In the genomic region with DNA sequence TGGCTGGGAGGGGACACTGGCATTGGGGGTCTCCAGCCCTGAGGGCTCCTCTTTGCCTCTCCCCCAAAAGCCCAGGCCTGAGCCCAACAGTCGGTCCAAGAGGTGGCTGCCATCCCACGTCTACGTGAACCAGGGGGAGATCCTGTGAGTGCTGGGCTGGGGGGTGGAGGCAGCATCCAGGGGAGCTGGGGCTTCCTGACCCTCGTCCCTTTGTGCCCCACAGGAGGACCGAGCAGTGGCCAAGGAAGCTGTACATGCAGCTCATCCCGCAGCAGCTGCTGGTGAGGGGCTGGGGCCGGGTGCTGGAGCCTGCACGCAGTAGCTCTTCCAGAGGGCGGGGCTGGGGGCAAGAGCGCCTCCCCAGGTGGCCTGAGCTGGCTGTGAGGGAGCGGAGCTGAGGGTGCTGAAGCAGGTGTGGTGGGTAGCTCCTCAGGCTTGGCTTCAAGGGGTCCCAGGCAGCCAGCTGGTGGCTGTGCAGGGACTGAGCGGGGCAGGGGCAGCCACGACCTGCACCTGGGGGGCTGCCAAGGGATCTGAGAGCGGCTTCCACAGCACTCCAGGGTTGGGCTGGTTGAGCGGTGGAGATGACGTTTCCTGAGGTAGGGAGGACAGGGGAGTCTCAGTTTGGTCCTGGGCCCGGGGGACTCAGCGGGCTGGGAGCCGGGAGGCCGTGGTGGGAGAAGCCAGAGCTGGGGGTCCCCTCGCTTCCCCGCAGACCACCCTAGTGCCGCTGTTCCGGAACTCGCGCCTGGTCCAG, we compare ENCODE assay signal across 15 cellular contexts. TPM values are rescaled to one million over a fixed set of nuclear protein-coding genes. Genes with fewer than 3 reads are reported as not detected.
A peak's percentile ranks its signal among the peaks of the same experiment; 100 is the strongest.
DNase-seq lines count a peak whose midpoint lies in the region; ATAC-seq and TF ChIP-seq lines count a peak whose summit lies in the region.
"Had no signal": no experiment of that assay in that cellular context is flagged by ENCODE, and none has a peak within 500 bp of the region (broad histone marks: within the 10 kb centered on the region; RNA-seq: fewer than 3 reads in every experiment).

No MANE protein-coding gene starts in this region.

- no peaks in the 10 kb centered on the region for H3K27me3 ChIP-seq in DND-41 (ENCODE audit: insufficient read depth, low read length, poor library complexity)
- no peaks in the 10 kb centered on the region for H3K27me3 ChIP-seq in HUES64 (ENCODE audit: insufficient read depth, low read length)
- no peaks in the 10 kb centered on the region for H3K27me3 ChIP-seq in ovary
- H3K27me3 ChIP-seq: stomach had no signal

- H3K4me3 ChIP-seq in DND-41 (ENCODE audit: low read depth in 1 of 2, low read length in 2 of 2) (no peak overlapping the region), HUES64 (ENCODE audit: low read length) (no peak overlapping the region), ovary (no peak overlapping the region)
- H3K4me3 ChIP-seq: stomach had no signal

- H3K27me3 Mint-ChIP-seq in chondrocyte (ENCODE audit: low read depth) = no peaks in the 10 kb centered on the region
- H3K27me3 Mint-ChIP-seq in activated CD4-positive, alpha-beta T cell treated with anti-CD3 and anti-CD28 coated beads, Interleukin-2, amount 10 ng/mL, durations not matched to agents 24 days and 14 days = no peaks in the 10 kb centered on the region
- H3K27me3 Mint-ChIP-seq: activated CD4-positive, alpha-beta memory T cell treated with anti-CD3 and anti-CD28 coated beads for 36 hours had no signal

- DNase-seq in DND-41 (no peak), chondrocyte (ENCODE audit: low spot score) (no peak), ovary (peak in 3 of 5 donors; percentile 28 to 55 (median 43)), NCI-H748 treated with DMSO at 0.1 percent for 48 hours (lab: John Stamatoyannopoulos, UW) (no peak)
- no peak for DNase-seq in activated CD4-positive, alpha-beta T cell treated with anti-CD3 and anti-CD28 coated beads, Interleukin-2, amount 10 ng/mL, durations not matched to agents 24 days and 14 days
- DNase-seq: activated CD4-positive, alpha-beta memory T cell treated with anti-CD3 and anti-CD28 coated beads for 36 hours; cerebellar nuclear complex; Kasumi-1; NCI-H187; NK-92 treated with Interleukin-12 subunit alpha and Interleukin-12 subunit beta, amount 100 ng/mL, for 24 hours; stomach had no signal

- no peak for TF ChIP-seq CTCF in DND-41 (IDR thresholded peaks at IDR 0.05; ENCODE audit: borderline replicate concordance, extremely low read depth, low read length, poor library complexity, severe bottlenecking)
- TF ChIP-seq CTCF in chondrocyte (IDR thresholded peaks at IDR 0.05) = no peak
- no peak for TF ChIP-seq CTCF in ovary (IDR thresholded peaks at IDR 0.05)

- H3K4me1 Mint-ChIP-seq in chondrocyte (ENCODE audit: low read depth) = peaks cover 18% of the 10 kb centered on the region
- H3K4me1 Mint-ChIP-seq in activated CD4-positive, alpha-beta T cell treated with anti-CD3 and anti-CD28 coated beads, Interleukin-2, amount 10 ng/mL, durations not matched to agents 24 days and 14 days = peaks cover 4% of the 10 kb centered on the region

- no peak for TF ChIP-seq EP300 in ovary (IDR thresholded peaks at IDR 0.05)

- H3K27ac Mint-ChIP-seq in chondrocyte (ENCODE audit: unreplicated experiment) = peak overlapping the region; percentile 63
- H3K27ac Mint-ChIP-seq in activated CD4-positive, alpha-beta T cell treated with anti-CD3 and anti-CD28 coated beads, Interleukin-2, amount 10 ng/mL, durations not matched to agents 24 days and 14 days = no peak overlapping the region
- H3K27ac Mint-ChIP-seq: activated CD4-positive, alpha-beta memory T cell treated with anti-CD3 and anti-CD28 coated beads for 36 hours had no signal

- peaks cover 9% of the 10 kb centered on the region for H3K36me3 Mint-ChIP-seq in chondrocyte (ENCODE audit: low read depth)
- peaks cover 18% of the 10 kb centered on the region for H3K36me3 Mint-ChIP-seq in activated CD4-positive, alpha-beta T cell treated with anti-CD3 and anti-CD28 coated beads, Interleukin-2, amount 10 ng/mL, durations not matched to agents 24 days and 14 days (ENCODE audit: low read depth)

- no peak for TF ChIP-seq POLR2A in ovary (IDR thresholded peaks at IDR 0.05)

- peaks cover 82% of the 10 kb centered on the region for H4K20me1 ChIP-seq in DND-41 (ENCODE audit: insufficient read depth, low read length)

- H3K4me1 ChIP-seq in DND-41 (ENCODE audit: insufficient read depth, low read length) (peaks cover 13% of the 10 kb centered on the region), HUES64 (ENCODE audit: insufficient read depth, low read length) (peaks cover 4% of the 10 kb centered on the region; the same call in 1 of the 2 replicates), ovary (ENCODE audit: insufficient read depth) (peaks cover 7% of the 10 kb centered on the region)

- no peak overlapping the region for H3K4me2 ChIP-seq in DND-41 (ENCODE audit: insufficient read depth, low read length)

- no peaks in the 10 kb centered on the region for H3K9me3 Mint-ChIP-seq in chondrocyte (ENCODE audit: low read depth)
- no peaks in the 10 kb centered on the region for H3K9me3 Mint-ChIP-seq in activated CD4-positive, alpha-beta T cell treated with anti-CD3 and anti-CD28 coated beads, Interleukin-2, amount 10 ng/mL, durations not matched to agents 24 days and 14 days
- H3K9me3 Mint-ChIP-seq: activated CD4-positive, alpha-beta memory T cell treated with anti-CD3 and anti-CD28 coated beads for 36 hours had no signal

- WGBS in HUES64 = 94% methylated on average over 26 of the region's 26 CpGs
- WGBS in ovary, 3 donors = 76 to 84% (median 78%) methylated on average over 26 of the region's 26 CpGs

- H3K27ac ChIP-seq in DND-41 (ENCODE audit: low read length) = no peak overlapping the region
- peak overlapping the region; percentile 30; the same call in 1 of the 2 replicates for H3K27ac ChIP-seq in HUES64 (ENCODE audit: low read depth, low read length)
- no peak overlapping the region for H3K27ac ChIP-seq in ovary
- H3K27ac ChIP-seq: C4-2B had no signal

- no peaks in the 10 kb centered on the region for H3K9me3 ChIP-seq in DND-41 (ENCODE audit: insufficient read depth, low read length, severe bottlenecking)
- H3K9me3 ChIP-seq in HUES64 (ENCODE audit: insufficient read depth, low read depth, low read length) = no peaks in the 10 kb centered on the region
- no peaks in the 10 kb centered on the region for H3K9me3 ChIP-seq in ovary
- H3K9me3 ChIP-seq: stomach had no signal

- H3K4me3 Mint-ChIP-seq in chondrocyte (ENCODE audit: unreplicated experiment) = no peak overlapping the region
- H3K4me3 Mint-ChIP-seq in activated CD4-positive, alpha-beta T cell treated with anti-CD3 and anti-CD28 coated beads, Interleukin-2, amount 10 ng/mL, durations not matched to agents 24 days and 14 days = no peak overlapping the region
- H3K4me3 Mint-ChIP-seq: activated CD4-positive, alpha-beta memory T cell treated with anti-CD3 and anti-CD28 coated beads for 36 hours had no signal

- peaks cover 43% of the 10 kb centered on the region for H3K79me2 ChIP-seq in DND-41 (ENCODE audit: insufficient read depth, low read length)

- no peak overlapping the region for H2AFZ ChIP-seq in DND-41 (ENCODE audit: low read depth, low read length)

- H3K36me3 ChIP-seq in DND-41 (ENCODE audit: insufficient read depth, low read length) (peaks cover 85% of the 10 kb centered on the region), HUES64 (ENCODE audit: insufficient read depth, low read length) (peaks cover 76% of the 10 kb centered on the region), ovary (no peaks in the 10 kb centered on the region)

- ATAC-seq in DND-41 (ENCODE audit: insufficient read depth, low read depth) (peak; percentile 8; the same call in 1 of the 3 replicates), HG03135 (IDR thresholded peaks at IDR 0.05; ENCODE audit: unreplicated experiment) (no peak), HG02610 (IDR thresholded peaks at IDR 0.05; ENCODE audit: unreplicated experiment) (no peak)

- intact Hi-C loops in ovary (cut with DNase I) = loop anchor here in 1 of 4 donors (5.0 kb wide), 1 partner anchor 36 kb away; no protein-coding TSS in a partner anchor
- intact Hi-C loops in activated CD4-positive, alpha-beta T cell treated with anti-CD3 and anti-CD28 coated beads, Interleukin-2, amount 10 ng/mL, durations not matched to agents 24 days and 14 days (cut with micrococcal nuclease) = no loop called here

- no peak overlapping the region for H3K9ac ChIP-seq in DND-41 (ENCODE audit: low read depth, low read length)
- no peak overlapping the region for H3K9ac ChIP-seq in HUES64 (ENCODE audit: low read depth, low read length)

RNA-seq across cellular contexts. Expression of gene PTOV1, which starts 7.1 kb away (rescaled TPM):
- polyA plus RNA-seq in HUES64 (2013, experiment 1 of 2) = 193 TPM
- 199 TPM for polyA plus RNA-seq in HUES64 (2013, experiment 2 of 2)
- 168 to 229 TPM (median 170 TPM) in 3 replicates for total RNA-seq in chondrocyte
- 100 to 1,000 TPM; 108 to 256 (median 206) TPM for total RNA-seq in ovary
- 100 to 1,000 TPM in 1 of 2 donors, 10 to 100 TPM in 1; 22.2 to 186 TPM for polyA plus RNA-seq in ovary
- total RNA-seq in activated CD4-positive, alpha-beta T cell treated with anti-CD3 and anti-CD28 coated beads, Interleukin-2, amount 10 ng/mL, durations not matched to agents 24 days and 14 days = 121 and 124 TPM in 2 replicates

RNA-seq across cellular contexts. Expression of gene PNKP, which starts 9.4 kb away (rescaled TPM):
- polyA plus RNA-seq in HUES64 (2013, experiment 1 of 2) = 54.9 TPM
- polyA plus RNA-seq in HUES64 (2013, experiment 2 of 2) = 50.5 TPM
- 51.4 to 97.0 TPM (median 52.4 TPM) in 3 replicates for total RNA-seq in chondrocyte
- total RNA-seq in ovary = 100 to 1,000 TPM in 1 of 7 donors, 10 to 100 TPM in 6; 47.2 to 111 (median 74.2) TPM
- 10 to 100 TPM in 1 of 2 donors, 1 to 10 TPM in 1; 6.8 to 39.0 TPM for polyA plus RNA-seq in ovary
- 123 and 124 TPM in 2 replicates for total RNA-seq in activated CD4-positive, alpha-beta T cell treated with anti-CD3 and anti-CD28 coated beads, Interleukin-2, amount 10 ng/mL, durations not matched to agents 24 days and 14 days

RNA-seq across cellular contexts. Expression of gene AKT1S1, which starts 19.1 kb away (rescaled TPM):
- 41.6 TPM for polyA plus RNA-seq in HUES64 (2013, experiment 1 of 2)
- 37.1 TPM for polyA plus RNA-seq in HUES64 (2013, experiment 2 of 2)
- total RNA-seq in chondrocyte = 52.0 to 70.5 TPM (median 55.8 TPM) in 3 replicates
- 10 to 100 TPM; 10.6 to 45.3 (median 30.0) TPM for total RNA-seq in ovary
- polyA plus RNA-seq in ovary = 10 to 100 TPM; 24.3 to 34.8 TPM
- total RNA-seq in activated CD4-positive, alpha-beta T cell treated with anti-CD3 and anti-CD28 coated beads, Interleukin-2, amount 10 ng/mL, durations not matched to agents 24 days and 14 days = 31.5 and 33.5 TPM in 2 replicates

RNA-seq across cellular contexts. Expression of gene TBC1D17, which starts 19.5 kb away (rescaled TPM):
- 30.9 TPM for polyA plus RNA-seq in HUES64 (2013, experiment 1 of 2)
- polyA plus RNA-seq in HUES64 (2013, experiment 2 of 2) = 30.7 TPM
- total RNA-seq in chondrocyte = 36.3 to 45.3 TPM (median 44.8 TPM) in 3 replicates
- 10 to 100 TPM; 23.1 to 77.5 (median 49.8) TPM for total RNA-seq in ovary
- 10 to 100 TPM; 41.3 to 66.9 TPM for polyA plus RNA-seq in ovary
- total RNA-seq in activated CD4-positive, alpha-beta T cell treated with anti-CD3 and anti-CD28 coated beads, Interleukin-2, amount 10 ng/mL, durations not matched to agents 24 days and 14 days = 36.5 and 36.8 TPM in 2 replicates

RNA-seq across cellular contexts. Expression of gene IL4I1, which starts 38.7 kb away (rescaled TPM):
- 0.60 TPM for polyA plus RNA-seq in HUES64 (2013, experiment 1 of 2)
- polyA plus RNA-seq in HUES64 (2013, experiment 2 of 2) = 0.25 TPM
- total RNA-seq in chondrocyte = 0.17 TPM in 1 of 3 replicates, not detected in the others
- total RNA-seq in ovary = 1 to 10 TPM in 4 of 7 donors, under 1 TPM in 2, not detected in 1; 0.24 to 4.3 (median 1.3) TPM
- polyA plus RNA-seq in ovary = under 1 TPM; 0.35 to 0.43 TPM
- total RNA-seq in activated CD4-positive, alpha-beta T cell treated with anti-CD3 and anti-CD28 coated beads, Interleukin-2, amount 10 ng/mL, durations not matched to agents 24 days and 14 days = 40.4 and 41.4 TPM in 2 replicates

Comparison
In these comparisons a context has a peak if more than half of its experiments do, and no peak if none do; other contexts are left out.
1. DNase-seq: peak in ovary (3 of 5); none in DND-41 (single experiment), chondrocyte (single experiment), NCI-H748 treated with DMSO at 0.1 percent for 48 hours (single experiment) and activated CD4-positive, alpha-beta T cell treated with anti-CD3 and anti-CD28 coated beads, Interleukin-2, amount 10 ng/mL, durations not matched to agents 24 days and 14 days (single experiment).